Comparison of ENCODE assay signal across 9 cellular contexts in the genomic region with DNA sequence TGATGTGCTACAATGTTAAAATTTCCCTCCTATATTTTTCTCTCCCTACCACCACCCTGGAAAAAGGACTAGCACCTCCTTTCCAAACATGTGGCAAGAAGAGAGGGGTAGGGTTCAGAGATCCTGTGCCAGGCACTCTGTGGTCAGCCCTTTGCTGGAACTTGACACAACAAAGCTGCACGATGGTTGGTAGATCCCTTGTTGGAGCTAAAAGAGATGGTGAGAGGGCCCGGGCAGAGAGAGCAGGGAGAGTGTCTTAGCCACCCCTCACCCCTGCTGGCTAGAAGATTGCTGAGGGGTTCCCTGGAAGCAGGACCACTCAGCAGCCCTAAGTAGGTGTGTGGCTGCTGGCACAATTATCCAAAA. TPM values are rescaled to one million over a fixed set of nuclear protein-coding genes. Genes with fewer than 3 reads are reported as not detected.
DNase-seq lines count a peak whose midpoint lies in the region; ATAC-seq and TF ChIP-seq lines count a peak whose summit lies in the region.
"Had no signal": no experiment of that assay in that cellular context is flagged by ENCODE, and none has a peak within 500 bp of the region (broad histone marks: within the 10 kb centered on the region; RNA-seq: fewer than 3 reads in every experiment).

No MANE protein-coding gene starts in this region.

- H3K4me1 ChIP-seq in esophagus muscularis mucosa (peaks cover 35 to 52% (median 43%) of the 10 kb centered on the region in 4 donors), skeletal muscle satellite cell (ENCODE audit: control insufficient read depth, insufficient read depth, low read length) (peaks cover 39% of the 10 kb centered on the region)

- no peak for TF ChIP-seq EP300 in esophagus muscularis mucosa (IDR thresholded peaks at IDR 0.05)

- peaks cover 10% of the 10 kb centered on the region for H3K27me3 Mint-ChIP-seq in Calu3 (ENCODE audit: unreplicated experiment)
- H3K27me3 Mint-ChIP-seq in chondrocyte (ENCODE audit: low read depth): no peaks in the 10 kb centered on the region

- ATAC-seq in GM21529 (IDR thresholded peaks at IDR 0.05; ENCODE audit: unreplicated experiment): no peak

- intact Hi-C loops in Calu3 (cut with micrococcal nuclease; ENCODE audit: unreplicated experiment) (no loop called here), esophagus muscularis mucosa (cut with DNase I) (loop anchor here (5.0 to 10.0 kb wide), 2 partner anchors 74 to 206 kb away; a partner anchor contains a TSS)

- H3K36me3 Mint-ChIP-seq in Calu3 (ENCODE audit: insufficient read depth, unreplicated experiment): peaks cover 17% of the 10 kb centered on the region
- no peaks in the 10 kb centered on the region for H3K36me3 Mint-ChIP-seq in chondrocyte (ENCODE audit: low read depth)

- no peaks in the 10 kb centered on the region for H3K36me3 ChIP-seq in esophagus muscularis mucosa
- H3K36me3 ChIP-seq in skeletal muscle satellite cell (ENCODE audit: insufficient read depth, low read length): no peaks in the 10 kb centered on the region

- H3K4me2 ChIP-seq in skeletal muscle satellite cell (ENCODE audit: low read length): peak overlapping the region; percentile 6

- no peak overlapping the region for H3K4me3 Mint-ChIP-seq in Calu3 (ENCODE audit: low read depth, unreplicated experiment)
- H3K4me3 Mint-ChIP-seq in chondrocyte (ENCODE audit: unreplicated experiment): no peak overlapping the region

- 79% methylated on average over 2 of the region's 2 CpGs for WGBS in esophagus muscularis mucosa

- H3K9me3 Mint-ChIP-seq in Calu3 (ENCODE audit: low read depth, unreplicated experiment) (no peaks in the 10 kb centered on the region), chondrocyte (ENCODE audit: low read depth) (no peaks in the 10 kb centered on the region)

- TF ChIP-seq CTCF in Calu3 (IDR thresholded peaks at IDR 0.05; ENCODE audit: unreplicated experiment) (no peak), RWPE1 (conservative IDR thresholded peaks at IDR 0.05; ENCODE audit: low read depth) (no peak), esophagus muscularis mucosa (IDR thresholded peaks at IDR 0.05) (no peak), chondrocyte (IDR thresholded peaks at IDR 0.05) (no peak)

- H3K4me1 Mint-ChIP-seq in Calu3 (ENCODE audit: low read depth, unreplicated experiment) (peaks cover 24% of the 10 kb centered on the region), chondrocyte (ENCODE audit: low read depth) (peaks cover 39% of the 10 kb centered on the region)

- H3K4me3 ChIP-seq in esophagus muscularis mucosa: no peak overlapping the region
- no peak overlapping the region for H3K4me3 ChIP-seq in skeletal muscle satellite cell (ENCODE audit: low read length)

- peak overlapping the region; percentile 96 for H3K27ac ChIP-seq in RWPE1
- H3K27ac ChIP-seq in esophagus muscularis mucosa (replicated peaks in 1 of 4): peak overlapping the region; percentile 93 to 99 (median 98)

- no TSS peak for BruUV-seq in Calu3 (replicated peaks; lab: Mats Ljungman, UMichigan)

- no peak overlapping the region for H3K9ac ChIP-seq in skeletal muscle satellite cell (ENCODE audit: low read depth, low read length)

- H3K9me3 ChIP-seq in esophagus muscularis mucosa: no peaks in the 10 kb centered on the region
- no peaks in the 10 kb centered on the region for H3K9me3 ChIP-seq in skeletal muscle satellite cell (replicated peaks; ENCODE audit: low read length)

- DNase-seq in Calu3 (no peak), RWPE1 (ENCODE audit: low spot score) (no peak), esophagus muscularis mucosa (ENCODE audit: extremely low spot score) (no peak), GF-D8 (lab: John Stamatoyannopoulos, UW) (no peak), NCI-H524 (lab: John Stamatoyannopoulos, UW) (no peak), chondrocyte (ENCODE audit: low spot score) (no peak)
- DNase-seq: Kasumi-1 had no signal

- CTCF ChIA-PET in Calu3 (lab: Charles Lee): interaction anchor here (0.6 kb wide), 1 partner anchor 78 kb away, joined by 4 read pairs; no protein-coding TSS in a partner anchor
- CTCF ChIA-PET in RWPE1 (lab: Yijun Ruan, JAX): no interaction called here

- POLR2A ChIA-PET in RWPE1 (lab: Yijun Ruan, JAX; ENCODE audit: low non-redundant PET): no interaction called here

- H3K27ac Mint-ChIP-seq in Calu3 (ENCODE audit: unreplicated experiment) (peak overlapping the region; percentile 5), chondrocyte (ENCODE audit: unreplicated experiment) (no peak overlapping the region)

- TF ChIP-seq POLR2A in esophagus muscularis mucosa (IDR thresholded peaks at IDR 0.05; ENCODE audit: low read depth): no peak

- no peaks in the 10 kb centered on the region for H3K27me3 ChIP-seq in esophagus muscularis mucosa
- H3K27me3 ChIP-seq in skeletal muscle satellite cell (ENCODE audit: control insufficient read depth, insufficient read depth, low read length): no peaks in the 10 kb centered on the region

RNA-seq across cellular contexts. Expression of a gene that starts 2.5 kb away (rescaled TPM):
- 16.6 and 16.7 TPM in 2 replicates for total RNA-seq in Calu3 (2022)
- total RNA-seq in esophagus muscularis mucosa: 10 to 100 TPM; 32.8 to 63.4 (median 47.4) TPM
- total RNA-seq in skeletal muscle satellite cell (2012; rRNA removed): 15.0 and 16.6 TPM in 2 replicates
- 22.0 to 41.2 TPM (median 26.2 TPM) in 3 replicates for total RNA-seq in chondrocyte
